Comparison of ENCODE assay signal across 1 cellular context in the genomic region with DNA sequence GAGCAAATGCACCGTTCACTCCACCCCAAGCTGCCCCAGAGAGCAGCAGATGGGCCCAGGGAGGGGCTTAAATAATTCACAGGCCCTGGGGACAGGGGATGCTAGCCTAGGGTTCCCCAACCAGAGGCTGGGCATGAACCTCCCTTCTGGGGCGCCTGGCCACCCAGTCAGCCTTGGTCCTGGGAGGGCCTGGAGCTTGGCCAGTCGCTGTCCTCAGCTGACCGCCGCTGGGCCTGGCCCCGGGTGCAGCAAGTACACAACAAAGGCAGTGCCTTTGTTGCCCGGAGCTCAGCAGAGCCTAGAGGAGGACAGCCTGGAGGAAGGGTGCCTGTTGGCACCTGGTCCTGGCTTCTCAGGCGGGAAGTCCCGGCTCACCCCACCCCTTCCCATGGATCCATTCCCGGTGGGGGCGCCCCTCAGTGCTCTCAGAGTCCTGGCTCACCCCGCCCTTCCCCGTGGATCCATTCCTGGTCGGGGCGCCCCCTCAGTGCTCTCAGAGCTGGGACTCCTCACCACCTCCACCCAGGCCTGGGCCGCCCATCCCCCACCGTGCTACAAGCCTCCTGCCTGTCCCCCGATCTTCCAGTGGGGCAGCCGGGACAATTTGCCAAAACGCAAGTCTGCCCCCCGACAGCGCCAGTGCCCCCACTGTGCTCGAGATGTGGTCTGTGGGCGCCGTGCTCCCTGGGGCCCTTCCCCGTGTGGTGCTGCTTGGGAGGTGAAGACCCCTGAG.
TF ChIP-seq lines count a peak whose summit lies in the region.

No MANE protein-coding gene starts in this region.

TF ChIP-seq in endothelial cell of umbilical vein, 7 proteins besides CTCF, POLR2A, EP300 and RAD21:
- TF ChIP-seq, protein P1, sequence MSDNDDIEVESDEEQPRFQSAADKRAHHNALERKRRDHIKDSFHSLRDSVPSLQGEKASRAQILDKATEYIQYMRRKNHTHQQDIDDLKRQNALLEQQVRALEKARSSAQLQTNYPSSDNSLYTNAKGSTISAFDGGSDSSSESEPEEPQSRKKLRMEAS (IDR thresholded peaks at IDR 0.05; ENCODE audit: insufficient read depth, insufficient read length), result no peak
- TF ChIP-seq GATA2 (IDR thresholded peaks at IDR 0.05; ENCODE audit: insufficient read depth, insufficient read length, low read depth, low read length) (no peak), MYC (IDR thresholded peaks at IDR 0.05; ENCODE audit: low read depth, low read length) (no peak), FOS (IDR thresholded peaks at IDR 0.05; ENCODE audit: borderline replicate concordance, insufficient read depth, low read length) (no peak), JUN (IDR thresholded peaks at IDR 0.05; ENCODE audit: borderline replicate concordance, insufficient read depth, insufficient read length, low read depth) (no peak), EZH2 (IDR thresholded peaks at IDR 0.05; ENCODE audit: borderline replicate concordance, low read depth, low read length, severe bottlenecking) (no peak), POLR2AphosphoS5 (IDR thresholded peaks at IDR 0.05; ENCODE audit: insufficient read depth, low read depth, low read length) (no peak)
